Comparison of ENCODE assay signal across 30 cellular contexts in the genomic region with DNA sequence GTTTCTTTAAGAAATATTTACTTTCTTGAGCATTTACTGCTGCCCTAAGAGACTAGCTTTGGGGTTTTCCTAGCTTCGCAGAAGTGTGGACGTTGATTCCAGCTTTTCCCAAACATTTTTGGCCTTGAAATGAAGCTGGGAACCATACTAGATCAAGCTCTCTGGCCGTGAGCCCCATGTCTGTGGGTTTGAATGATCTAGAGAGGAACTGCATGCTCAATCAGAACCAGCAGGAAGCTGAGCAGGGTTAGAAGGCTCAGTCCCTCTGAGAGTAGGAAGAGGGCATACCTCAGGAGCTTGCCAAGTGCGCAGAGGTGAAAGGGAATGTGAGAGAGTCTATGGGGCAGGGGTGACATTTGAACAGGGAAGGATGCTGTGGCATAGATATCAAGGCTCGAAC.
A peak's percentile ranks its signal among the peaks of the same experiment; 100 is the strongest.
DNase-seq lines count a peak whose midpoint lies in the region; ATAC-seq and TF ChIP-seq lines count a peak whose summit lies in the region.
"Had no signal": no experiment of that assay in that cellular context is flagged by ENCODE, and none has a peak within 500 bp of the region (broad histone marks: within the 10 kb centered on the region; RNA-seq: fewer than 3 reads in every experiment).

No MANE protein-coding gene starts in this region.

- H3K9me3 ChIP-seq in BLaER1 (no peaks in the 10 kb centered on the region), Peyer's patch (no peaks in the 10 kb centered on the region), PC-9 (ENCODE audit: insufficient read depth, low read depth) (no peaks in the 10 kb centered on the region), prostate gland (no peaks in the 10 kb centered on the region)
- H3K9me3 ChIP-seq: A549, heart left ventricle, thyroid gland had no signal

- no peaks in the 10 kb centered on the region for H3K79me2 ChIP-seq in PC-9 (ENCODE audit: low read depth)

- no peaks in the 10 kb centered on the region for H3F3A ChIP-seq in PC-9 (ENCODE audit: insufficient read depth, low read depth)

- peaks cover 3 to 4% of the 10 kb centered on the region in 2 donors for H3K27me3 Mint-ChIP-seq in T-cell
- H3K27me3 Mint-ChIP-seq: activated B cell treated with CpG ODN at 0.5 μM for 24 hours had no signal

- H3K4me3 Mint-ChIP-seq in T-cell, result no peak overlapping the region
- H3K4me3 Mint-ChIP-seq: activated B cell treated with CpG ODN at 0.5 μM for 24 hours; activated CD4-positive, alpha-beta memory T cell treated with anti-CD3 and anti-CD28 coated beads for 36 hours; activated naive CD8-positive, alpha-beta T cell treated with anti-CD3 and anti-CD28 coated beads, Interleukin-2, amount 50 U/mL, for 24 hours; IgD-negative memory B cell; memory B cell; naive thymus-derived CD8-positive, alpha-beta T cell; stimulated activated effector memory CD8-positive, alpha-beta T cell treated with anti-CD3 and anti-CD28 coated beads, Interleukin-12 subunit alpha, Interleukin-12 subunit beta, amount 100 ng/mL, for 72 hours had no signal

- no TSS peak for BruUV-seq in PC-9 (replicated peaks; lab: Mats Ljungman, UMichigan)

- TF ChIP-seq POLR2A in Peyer's patch (IDR thresholded peaks at IDR 0.05) (no peak), prostate gland (IDR thresholded peaks at IDR 0.05) (no peak)

- H3K36me3 Mint-ChIP-seq in T-cell, result no peaks in the 10 kb centered on the region
- H3K36me3 Mint-ChIP-seq: activated CD4-positive, alpha-beta memory T cell treated with anti-CD3 and anti-CD28 coated beads for 36 hours; memory B cell; naive thymus-derived CD8-positive, alpha-beta T cell; stimulated activated effector memory CD8-positive, alpha-beta T cell treated with anti-CD3 and anti-CD28 coated beads, Interleukin-12 subunit alpha, Interleukin-12 subunit beta, amount 100 ng/mL, for 72 hours had no signal

- no peaks in the 10 kb centered on the region for H3K9me2 ChIP-seq in PC-9 (ENCODE audit: insufficient read depth)

- H3K27me3 ChIP-seq in BLaER1 (no peaks in the 10 kb centered on the region), Peyer's patch (no peaks in the 10 kb centered on the region), PC-9 (ENCODE audit: insufficient read depth, low read depth) (peaks cover 92% of the 10 kb centered on the region), prostate gland (replicated peaks; ENCODE audit: insufficient read depth) (no peaks in the 10 kb centered on the region)
- H3K27me3 ChIP-seq: brain microvascular endothelial cell, heart left ventricle, thyroid gland had no signal

- peak overlapping the region; percentile 35; the same call in 1 of the 2 replicates for H3K4me2 ChIP-seq in BLaER1
- H3K4me2 ChIP-seq in PC-9, result no peak overlapping the region
- H3K4me2 ChIP-seq: A549 had no signal

- WGBS in prostate gland, result 73% methylated on average over 5 of the region's 5 CpGs

- H4K20me1 ChIP-seq in BLaER1 (no peaks in the 10 kb centered on the region), PC-9 (ENCODE audit: insufficient read depth) (no peaks in the 10 kb centered on the region)

- no peak overlapping the region for H3K9ac ChIP-seq in BLaER1

- intact Hi-C loops in sciatic nerve (cut with DNase I), result no loop called here
- intact Hi-C loops in PC-9 (cut with micrococcal nuclease; ENCODE audit: unreplicated experiment), result no loop called here
- intact Hi-C loops in prostate gland (cut with DNase I), result no loop called here

- H3K4me1 ChIP-seq in BLaER1 (peaks cover 42% of the 10 kb centered on the region), Peyer's patch (peaks cover 0 to 29% (median 1%) of the 10 kb centered on the region in 4 donors), PC-9 (replicated peaks; ENCODE audit: insufficient read depth) (no peaks in the 10 kb centered on the region), prostate gland (replicated peaks) (no peaks in the 10 kb centered on the region)
- H3K4me1 ChIP-seq: A549, thyroid gland had no signal

- H3K36me3 ChIP-seq in BLaER1 (no peaks in the 10 kb centered on the region), Peyer's patch (no peaks in the 10 kb centered on the region), PC-9 (ENCODE audit: low read depth) (no peaks in the 10 kb centered on the region), prostate gland (no peaks in the 10 kb centered on the region)
- H3K36me3 ChIP-seq: brain microvascular endothelial cell, heart left ventricle, thyroid gland had no signal

- CTCF ChIA-PET in PC-9 (lab: Charles Lee), result no interaction called here
- CTCF ChIA-PET in T-cell (lab: Charles Lee), result no interaction called here

- H3K4me3 ChIP-seq in BLaER1 (no peak overlapping the region), Peyer's patch (no peak overlapping the region), PC-9 (no peak overlapping the region), prostate gland (no peak overlapping the region)
- H3K4me3 ChIP-seq: A549, heart left ventricle, thyroid gland had no signal

- no peak overlapping the region for H2AFZ ChIP-seq in PC-9

- ATAC-seq in sciatic nerve (peak; percentile 51), T-cell (replicated peaks in 1 of 4) (no peak)
- ATAC-seq: A549; activated naive CD8-positive, alpha-beta T cell treated with anti-CD3 and anti-CD28 coated beads, Interleukin-2, amount 50 U/mL, for 24 hours; heart left ventricle; naive thymus-derived CD8-positive, alpha-beta T cell; stimulated activated effector memory CD8-positive, alpha-beta T cell treated with anti-CD3 and anti-CD28 coated beads, Interleukin-12 subunit alpha, Interleukin-12 subunit beta, amount 100 ng/mL, for 72 hours had no signal

- POLR2A ChIA-PET in PC-9 (lab: Charles Lee; ENCODE audit: unreplicated experiment) (no interaction called here), T-cell (lab: Charles Lee) (no interaction called here)

- H3K27ac Mint-ChIP-seq in T-cell, result no peak overlapping the region
- H3K27ac Mint-ChIP-seq: activated B cell treated with CpG ODN at 0.5 μM for 24 hours; activated CD4-positive, alpha-beta memory T cell treated with anti-CD3 and anti-CD28 coated beads for 36 hours; activated naive CD8-positive, alpha-beta T cell treated with anti-CD3 and anti-CD28 coated beads, Interleukin-2, amount 50 U/mL, for 24 hours; IgD-negative memory B cell; memory B cell; stimulated activated effector memory CD8-positive, alpha-beta T cell treated with anti-CD3 and anti-CD28 coated beads, Interleukin-12 subunit alpha, Interleukin-12 subunit beta, amount 100 ng/mL, for 72 hours had no signal

- DNase-seq in Peyer's patch (no peak), fibroblast of peridontal ligament (ENCODE audit: extremely low read depth) (peak; percentile 95), sciatic nerve (ENCODE audit: low spot score) (no peak), PC-9 (no peak), prostate gland (ENCODE audit: low spot score) (no peak), NCI-H128 (lab: John Stamatoyannopoulos, UW; ENCODE audit: unreplicated experiment) (no peak), T-cell (no peak)
- DNase-seq: activated B cell treated with CpG ODN at 0.5 μM for 24 hours; activated CD4-positive, alpha-beta memory T cell treated with anti-CD3 and anti-CD28 coated beads for 36 hours; activated gamma-delta T cell; activated naive CD8-positive, alpha-beta T cell treated with anti-CD3 and anti-CD28 coated beads, Interleukin-2, amount 50 U/mL, for 24 hours; activated T-cell treated with anti-CD3 and anti-CD28 coated beads for 4 hours; brain microvascular endothelial cell; DMS 273 treated with DMSO at 0.1 percent for 48 hours; left cardiac atrium; naive thymus-derived CD8-positive, alpha-beta T cell; NCI-H1436 treated with DMSO at 0.1 percent for 48 hours; NCI-H510A; posterior cingulate gyrus; stimulated activated CD4-positive, alpha-beta T cell treated with anti-CD3 and anti-CD28 coated beads, Interleukin-1b, Interleukin-23, amount 100 ng/mL, for 48 hours; T-helper 9 cell; thyroid gland had no signal

- TF ChIP-seq CTCF in Peyer's patch (IDR thresholded peaks at IDR 0.05) (no peak), PC-9 (conservative IDR thresholded peaks at IDR 0.05) (no peak), prostate gland (IDR thresholded peaks at IDR 0.05) (no peak)

- H3K27ac ChIP-seq in BLaER1 (no peak overlapping the region), Peyer's patch (peak overlapping the region; percentile 17 to 70 (median 48)), PC-9 (no peak overlapping the region), prostate gland (no peak overlapping the region)
- H3K27ac ChIP-seq: A549, brain microvascular endothelial cell, C4-2B, RWPE1, thyroid gland had no signal

- H3K9me3 Mint-ChIP-seq in T-cell, result no peaks in the 10 kb centered on the region
- H3K9me3 Mint-ChIP-seq: activated B cell treated with CpG ODN at 0.5 μM for 24 hours; activated CD4-positive, alpha-beta memory T cell treated with anti-CD3 and anti-CD28 coated beads for 36 hours; activated naive CD8-positive, alpha-beta T cell treated with anti-CD3 and anti-CD28 coated beads, Interleukin-2, amount 50 U/mL, for 24 hours; IgD-negative memory B cell; memory B cell; naive thymus-derived CD8-positive, alpha-beta T cell; stimulated activated effector memory CD8-positive, alpha-beta T cell treated with anti-CD3 and anti-CD28 coated beads, Interleukin-12 subunit alpha, Interleukin-12 subunit beta, amount 100 ng/mL, for 72 hours had no signal

- H3K4me1 Mint-ChIP-seq in T-cell, result no peaks in the 10 kb centered on the region
- H3K4me1 Mint-ChIP-seq: activated B cell treated with CpG ODN at 0.5 μM for 24 hours; memory B cell; stimulated activated effector memory CD8-positive, alpha-beta T cell treated with anti-CD3 and anti-CD28 coated beads, Interleukin-12 subunit alpha, Interleukin-12 subunit beta, amount 100 ng/mL, for 72 hours had no signal

Comparison
In these comparisons a context has a peak if more than half of its experiments do, and no peak if none do; other contexts are left out.
1. H3K27ac ChIP-seq: peak in Peyer's patch (4 of 4); none in BLaER1 (single experiment), PC-9 (single experiment) and prostate gland (0 of 2).